ENCODE assay signal across 17 cellular contexts in genomic region chr1:247105966-247106365, GRCh38.
"Had no signal": no experiment of that assay in that cellular context is flagged by ENCODE, and none has a peak within 500 bp of the region (broad histone marks: within the 10 kb centered on the region; RNA-seq: fewer than 3 reads in every experiment).

No MANE protein-coding gene starts in this region.

- H3K9me3 ChIP-seq: testis had no signal

- H3K27ac Mint-ChIP-seq: stimulated activated memory B cell treated with anti-CD40 and anti-IgM and Interleukin-4, amounts not matched to agents 10 μg/mL and 1 μg/mL and 100 μg/mL, for 72 hours; stimulated activated naive CD8-positive, alpha-beta T cell treated with anti-CD3 and anti-CD28 coated beads, Interleukin-15, amount 100 ng/mL, for 72 hours had no signal

- H2AFZ ChIP-seq: hepatocyte had no signal

- DNase-seq: cortex of kidney; dorsolateral prefrontal cortex; effector CD8-positive, alpha-beta T cell; foreskin melanocyte; head of caudate nucleus; kidney glomerular epithelial cell; naive thymus-derived CD8-positive, alpha-beta T cell; spleen; stimulated activated CD4-positive, alpha-beta T cell treated with anti-CD3 and anti-CD28 coated beads, Interleukin-15, amount 100 ng/mL, for 24 hours; stimulated activated CD4-positive, alpha-beta T cell treated with anti-CD3 and anti-CD28 coated beads, Interleukin-1b, Interleukin-23, amount 100 ng/mL, for 48 hours; stimulated activated CD4-positive, alpha-beta T cell treated with anti-CD3 and anti-CD28 coated beads, Interleukin-4, amount 100 ng/mL, for 24 hours; stimulated activated naive CD8-positive, alpha-beta T cell treated with anti-CD3 and anti-CD28 coated beads, Interleukin-15, amount 100 ng/mL, for 72 hours; testis; transverse colon had no signal

- H3K27ac ChIP-seq: hepatocyte, spleen, testis, transverse colon had no signal

- H3K4me3 Mint-ChIP-seq: stimulated activated memory B cell treated with anti-CD40 and anti-IgM and Interleukin-4, amounts not matched to agents 10 μg/mL and 1 μg/mL and 100 μg/mL, for 72 hours; stimulated activated naive CD8-positive, alpha-beta T cell treated with anti-CD3 and anti-CD28 coated beads, Interleukin-15, amount 100 ng/mL, for 72 hours had no signal

- H3K4me3 ChIP-seq: hepatocyte, spleen, testis, transverse colon had no signal

- H3K27me3 ChIP-seq: dorsolateral prefrontal cortex, hepatocyte, testis, transverse colon had no signal

- FAIRE-seq: islet of Langerhans had no signal
